8 cellular contexts compared by ENCODE assay signal in genomic region chr1:200028586-200029034, GRCh38. TPM values are rescaled to one million over a fixed set of nuclear protein-coding genes. Genes with fewer than 3 reads are reported as not detected.
DNase-seq lines count a peak whose midpoint lies in the region; ATAC-seq, FAIRE-seq and TF ChIP-seq lines count a peak whose summit lies in the region.

No MANE protein-coding gene starts in this region.

- H3K27ac ChIP-seq in H1 (ENCODE audit: low read depth, low read length) (no peak overlapping the region), neural progenitor cell (no peak overlapping the region), RWPE1 (no peak overlapping the region; the same call in 1 of the 2 replicates)

- H3K4me1 ChIP-seq in H1 (replicated peaks in 1 of 4; ENCODE audit: control insufficient read depth in 3 of 4, insufficient read depth in 4 of 4, low read length in 3 of 4) = peaks cover 1 to 11% (median 4%) of the 10 kb centered on the region in 4 experiments; a peak in 5 of 7 replicates
- H3K4me1 ChIP-seq in neural progenitor cell = no peaks in the 10 kb centered on the region

- H3K4ac ChIP-seq in H1 (replicated peaks; ENCODE audit: insufficient read length, low read depth, low read length) = no peak overlapping the region

- peaks cover 20% of the 10 kb centered on the region for H3F3A ChIP-seq in neural progenitor cell (ENCODE audit: low read depth)

- H3K14ac ChIP-seq in H1 (ENCODE audit: insufficient read length) = no peak overlapping the region

- no peak for TF ChIP-seq POLR2A in H1 (IDR thresholded peaks at IDR 0.05; ENCODE audit: control extremely low read depth in 1 of 2, low read depth in 2 of 2, low read length in 2 of 2)

- peak overlapping the region; percentile 34 for H4K91ac ChIP-seq in H1 (replicated peaks; ENCODE audit: insufficient read length, low read length)

- TF ChIP-seq RAD21 in H1 (IDR thresholded peaks at IDR 0.05 in 1 of 2, conservative IDR thresholded peaks at IDR 0.05 in 1 of 2; ENCODE audit: low read depth in 2 of 2, low read length in 2 of 2) = no peak

- H2BK15ac ChIP-seq in H1 (ENCODE audit: low read length) = no peak overlapping the region

- H2AFZ ChIP-seq in H1 (ENCODE audit: low read length) = peak overlapping the region; percentile 95
- H2AFZ ChIP-seq in neural progenitor cell (replicated peaks) = peak overlapping the region; percentile 94

- 3% methylated on average over 2 of the region's 2 CpGs; no CpG with 5 or more reads in 1 of the 2 experiments for WGBS in H1 (ENCODE audit: extremely low coverage in 1 of 2, insufficient coverage in 1 of 2, insufficient read length in 1 of 2, insufficient replicate concordance in 2 of 2, low coverage in 1 of 2, low lambda C conversion rate in 2 of 2, missing lambda C conversion rate in 1 of 2), 2 experiments

- H3K4me3 ChIP-seq in H1 (ENCODE audit: extremely low read depth in 1 of 4, insufficient read depth in 2 of 4, low read depth in 3 of 4, low read length in 4 of 4) = peak overlapping the region; percentile 44 to 80 (median 78)
- H3K4me3 ChIP-seq in neural progenitor cell = peak overlapping the region; percentile 60

- H2BK12ac ChIP-seq in H1 (ENCODE audit: low read depth, low read length) = peak overlapping the region; percentile 76; the same call in 1 of the 2 replicates

- H3K9me3 ChIP-seq in H1 (ENCODE audit: insufficient read depth in 2 of 2, low read depth in 1 of 2, low read length in 1 of 2) (no peaks in the 10 kb centered on the region), neural progenitor cell (ENCODE audit: low read depth) (no peaks in the 10 kb centered on the region)

- TF ChIP-seq EP300 in H1 (IDR thresholded peaks at IDR 0.05; ENCODE audit: borderline replicate concordance in 1 of 2, low read depth in 2 of 2, low read length in 2 of 2) = no peak

- H3K4me2 ChIP-seq in H1 (ENCODE audit: insufficient read depth in 1 of 2, low read depth in 2 of 2, low read length in 2 of 2) (peak overlapping the region; percentile 73 to 77), neural progenitor cell (peak overlapping the region; percentile 86)

- 0 out of 2 replicates have a peak overlapping the region, but pooled peaks have one; percentile 52 for H3K18ac ChIP-seq in H1 (ENCODE audit: extremely low read depth, low read length)

- peaks cover 0 to 39% (median 22%) of the 10 kb centered on the region in 4 experiments; a peak in 5 of 7 replicates for H3K27me3 ChIP-seq in H1 (replicated peaks in 1 of 4; ENCODE audit: control insufficient read depth in 3 of 4, extremely low read depth in 1 of 4, insufficient read depth in 3 of 4, low read length in 3 of 4)
- peaks cover 70% of the 10 kb centered on the region for H3K27me3 ChIP-seq in neural progenitor cell

- H3K36me3 Mint-ChIP-seq in neural progenitor cell = no peaks in the 10 kb centered on the region

- H3K23ac ChIP-seq in H1 (ENCODE audit: insufficient read length) = no peak overlapping the region

- no peak overlapping the region for H2BK120ac ChIP-seq in H1 (replicated peaks; ENCODE audit: low read depth, low read length)

- no peaks in the 10 kb centered on the region for H3K79me1 ChIP-seq in H1 (ENCODE audit: low read depth, low read length)

- H3K23me2 ChIP-seq in H1 (ENCODE audit: low read depth, low read length) = peaks cover 12% of the 10 kb centered on the region

- H4K20me1 ChIP-seq in H1 (replicated peaks in 1 of 2; ENCODE audit: control insufficient read depth in 1 of 2, insufficient read depth in 2 of 2, low read length in 2 of 2) = no peaks in the 10 kb centered on the region
- H4K20me1 ChIP-seq in neural progenitor cell (ENCODE audit: low read depth) = peaks cover 5% of the 10 kb centered on the region

- peak; percentile 29 for DNase-seq in DMS114 treated with DMSO at 0.1 percent for 48 hours (lab: John Stamatoyannopoulos, UW; ENCODE audit: unreplicated experiment)
- DNase-seq in NCI-H748 (lab: John Stamatoyannopoulos, UW; ENCODE audit: unreplicated experiment) = peak; percentile 36
- no peak for DNase-seq in H1 (ENCODE audit: low read depth in 1 of 2, low spot score in 2 of 2)
- peak; percentile 44 for DNase-seq in neural progenitor cell (ENCODE audit: low spot score)
- DNase-seq in GM13977 (ENCODE audit: low spot score) = no peak
- no peak for DNase-seq in NCI-H2107 (lab: John Stamatoyannopoulos, UW)
- no peak for DNase-seq in RWPE1 (ENCODE audit: low spot score)

- peak; percentile 55 for FAIRE-seq in H1 (lab: Jason Lieb, UNC)

- CTCF ChIA-PET in H1 (lab: Charles Lee; ENCODE audit: partially characterized antibody) (interaction anchor here (0.6 to 1.3 kb wide), 7 partner anchors 9 to 506 kb away, joined by 3 to 5 read pairs (median 3); no protein-coding TSS in a partner anchor), RWPE1 (lab: Yijun Ruan, JAX) (interaction anchor here (0.6 to 1.0 kb wide), 11 partner anchors 12 to 1253 kb away, joined by 3 to 6 read pairs (median 3); no protein-coding TSS in a partner anchor)

- POLR2A ChIA-PET in H1 (lab: Charles Lee; ENCODE audit: partially characterized antibody) (interaction anchor here (0.6 to 3.6 kb wide), 3 partner anchors 11 to 62 kb away, joined by 3 to 13 read pairs (median 4); no protein-coding TSS in a partner anchor), RWPE1 (lab: Yijun Ruan, JAX; ENCODE audit: low non-redundant PET) (interaction anchor here (0.6 to 0.9 kb wide), 3 partner anchors 315 to 1067 kb away, joined by 3 to 4 read pairs (median 3); no protein-coding TSS in a partner anchor)

- no peak overlapping the region for H2AK5ac ChIP-seq in H1 (ENCODE audit: low read depth, low read length)

- TF ChIP-seq CTCF in H1 (IDR thresholded peaks at IDR 0.05; ENCODE audit: control extremely low read depth in 1 of 3, insufficient read depth in 1 of 3, low read depth in 1 of 3, low read length in 3 of 3) (no peak), neural progenitor cell (IDR thresholded peaks at IDR 0.05) (no peak), GM13977 (IDR thresholded peaks at IDR 0.05; ENCODE audit: extremely low read depth, insufficient read depth, missing control alignments) (no peak), RWPE1 (conservative IDR thresholded peaks at IDR 0.05; ENCODE audit: low read depth) (no peak)

- H3K4me1 Mint-ChIP-seq in neural progenitor cell = peaks cover 4% of the 10 kb centered on the region

- H3K9me3 Mint-ChIP-seq in neural progenitor cell = no peaks in the 10 kb centered on the region

- H3K79me2 ChIP-seq in H1 (ENCODE audit: control insufficient read depth in 1 of 2, insufficient read depth in 2 of 2, low read length in 2 of 2) = no peaks in the 10 kb centered on the region
- no peaks in the 10 kb centered on the region for H3K79me2 ChIP-seq in neural progenitor cell (ENCODE audit: low read depth)

- in situ Hi-C loops in GM13977 (cut with MboI; ENCODE audit: low pct_unique_long_range_greater_than_20kb, low sequenced_read_pairs, unreplicated experiment) = no loop called here

- no peak overlapping the region for H3K27ac Mint-ChIP-seq in neural progenitor cell

- no peak overlapping the region for H3K56ac ChIP-seq in H1 (replicated peaks; ENCODE audit: insufficient read length, low read depth, low read length)

- peak overlapping the region; percentile 85 for H3K4me3 Mint-ChIP-seq in neural progenitor cell

- H3K36me3 ChIP-seq in H1 (ENCODE audit: control insufficient read depth in 2 of 4, insufficient read depth in 4 of 4, low read length in 3 of 4) = no peaks in the 10 kb centered on the region
- H3K36me3 ChIP-seq in neural progenitor cell = no peaks in the 10 kb centered on the region

- ATAC-seq in GM18502 (IDR thresholded peaks at IDR 0.05; ENCODE audit: poor library complexity, unreplicated experiment) = no peak

- H3K9ac ChIP-seq in H1 (replicated peaks in 1 of 4; ENCODE audit: extremely low read depth in 1 of 4, low read depth in 3 of 4, low read length in 3 of 4) (peak overlapping the region in 1 of 4 experiments; percentile 64; a peak in 1 of 7 replicates), neural progenitor cell (no peak overlapping the region)

- H4K8ac ChIP-seq in H1 (ENCODE audit: extremely low read depth, insufficient read depth, low read length) = no peak overlapping the region

- H3K27me3 Mint-ChIP-seq in neural progenitor cell (ENCODE audit: insufficient read depth, low read depth) = peaks cover 50% of the 10 kb centered on the region

- no peak overlapping the region; the same call in 1 of the 2 replicates for H2BK5ac ChIP-seq in H1 (ENCODE audit: low read depth, low read length)

- H4K5ac ChIP-seq in H1 (ENCODE audit: insufficient read length, low read depth, low read length) = no peak overlapping the region

- peak overlapping the region; percentile 87; the same call in 1 of the 2 replicates for H2BK20ac ChIP-seq in H1 (ENCODE audit: low read length)

TF ChIP-seq in H1, 55 proteins besides CTCF, POLR2A, EP300 and RAD21 (continues in another document):
- TF ChIP-seq EZH2 (IDR thresholded peaks at IDR 0.05; ENCODE audit: low read depth, low read length, severe bottlenecking) (no peak), KDM1A (IDR thresholded peaks at IDR 0.05; ENCODE audit: borderline replicate concordance, low read length) (no peak), ASH2L (IDR thresholded peaks at IDR 0.05; ENCODE audit: low read length) (no peak), PHF8 (conservative IDR thresholded peaks at IDR 0.05; ENCODE audit: low read depth, low read length) (no peak), CTBP2 (IDR thresholded peaks at IDR 0.05; ENCODE audit: borderline replicate concordance, insufficient read depth, insufficient read length, low read length) (no peak), ATF3 (IDR thresholded peaks at IDR 0.05; ENCODE audit: insufficient read depth, low read depth, low read length) (no peak), SP4 (IDR thresholded peaks at IDR 0.05; ENCODE audit: low read length) (no peak), BCL11A (IDR thresholded peaks at IDR 0.05; ENCODE audit: low read depth in 2 of 2, low read length in 2 of 2) (no peak), RNF2 (IDR thresholded peaks at IDR 0.05; ENCODE audit: borderline replicate concordance, low read depth, low read length, missing control alignments, poor library complexity, severe bottlenecking) (no peak), EGR1 (IDR thresholded peaks at IDR 0.05; ENCODE audit: borderline replicate concordance, low read depth, low read length) (no peak)

RNA-seq across cellular contexts. Expression of gene NR5A2, which starts 1.1 kb away (rescaled TPM):
- 11.6 and 11.7 TPM in 2 replicates for total RNA-seq in H1 (2021; fragmentation: NEBNext Ultra II Directional; extraction: Animal tissue kit (Norgen Biotek cat#: 25700))
- 1.7 and 2.1 TPM in 2 replicates for polyA plus RNA-seq in H1 (2011; rRNA removed)
- polyA plus RNA-seq in H1 (2011; cell fraction: cytosol; rRNA removed) = 2.4 TPM
- 4.2 TPM for polyA plus RNA-seq in H1 (2011; cell fraction: nucleus; rRNA removed)
- polyA plus RNA-seq in H1 (2012, experiment 1 of 2) = 1.9 to 4.9 TPM (median 2.8 TPM) in 4 replicates
- 0.30 TPM for polyA plus RNA-seq in H1 (2012, experiment 2 of 2)
- 8.1 TPM for polyA plus RNA-seq in H1 (2013, experiment 1 of 2)
- 8.4 TPM for polyA plus RNA-seq in H1 (2013, experiment 2 of 2)
- polyA minus RNA-seq in H1 (2011; rRNA and poly(A)+ RNA removed) = 6.8 and 9.6 TPM in 2 replicates
- polyA minus RNA-seq in H1 (2011; cell fraction: cytosol; rRNA and poly(A)+ RNA removed) = 3.2 TPM
- polyA minus RNA-seq in H1 (2011; cell fraction: nucleus; rRNA and poly(A)+ RNA removed) = 18.6 TPM
- 0.12 TPM in 1 of 2 replicates, not detected in the other for total RNA-seq in neural progenitor cell (ENCODE audit: low replicate concordance)

Comparison
In these comparisons a context has a peak if more than half of its experiments do, and no peak if none do; other contexts are left out.
1. DNase-seq: peak in DMS114 treated with DMSO at 0.1 percent for 48 hours (single experiment), NCI-H748 (single experiment) and neural progenitor cell (single experiment); none in H1 (0 of 2), GM13977 (single experiment), NCI-H2107 (single experiment) and RWPE1 (single experiment).
2. RNA of gene NR5A2, which starts 1.1 kb away (total RNA-seq): 11.6 to 11.7 TPM in H1; 0.12 TPM in neural progenitor cell; every median in the first group is over 10 times any median in the second.